Comparison of ENCODE assay signal across 2 cellular contexts in the genomic region with DNA sequence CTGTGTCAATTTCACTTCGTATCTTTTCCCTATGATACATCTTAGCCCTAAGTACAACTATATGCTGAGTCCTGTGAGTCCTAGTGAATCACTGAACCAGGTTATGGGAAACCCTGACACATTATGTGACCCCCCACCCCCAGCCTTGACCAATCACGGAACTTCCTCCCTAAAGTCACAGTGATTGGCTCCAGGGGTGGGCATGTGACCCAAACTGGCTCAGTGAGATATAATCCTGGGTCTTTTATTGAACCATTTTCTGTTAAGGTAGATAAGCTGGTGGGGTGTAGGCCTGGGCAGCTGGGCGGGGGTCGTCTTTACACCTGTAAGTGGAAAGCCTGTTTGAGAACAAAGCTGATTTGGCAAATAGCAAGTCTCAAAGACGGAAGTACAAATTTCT.
TF ChIP-seq lines count a peak whose summit lies in the region.

No MANE protein-coding gene starts in this region.

TF ChIP-seq in A549, 52 proteins besides CTCF, POLR2A, EP300 and RAD21:
- TF ChIP-seq ZFP36 (IDR thresholded peaks at IDR 0.05; ENCODE audit: borderline replicate concordance, partially characterized antibody) = no peak
- TF ChIP-seq NFE2L2 (conservative IDR thresholded peaks at IDR 0.05; ENCODE audit: low read length) = no peak
- TF ChIP-seq BHLHE40 (IDR thresholded peaks at IDR 0.05; ENCODE audit: low read depth, low read length) = no peak
- TF ChIP-seq HEYL (CRISPR knock-in tag; IDR thresholded peaks at IDR 0.05) = no peak
- TF ChIP-seq RFX5 (IDR thresholded peaks at IDR 0.05) = no peak
- no peak for TF ChIP-seq EHMT2 (IDR thresholded peaks at IDR 0.05; ENCODE audit: low read depth)
- no peak for TF ChIP-seq FOXS1 (CRISPR knock-in tag; IDR thresholded peaks at IDR 0.05)
- TF ChIP-seq TP53 (CRISPR knock-in tag; IDR thresholded peaks at IDR 0.05) = no peak
- no peak for TF ChIP-seq HOXA7 (CRISPR knock-in tag; IDR thresholded peaks at IDR 0.05)
- no peak for TF ChIP-seq KDM1A (IDR thresholded peaks at IDR 0.05; ENCODE audit: low read depth)
- TF ChIP-seq SMC3 (IDR thresholded peaks at IDR 0.05) = no peak
- TF ChIP-seq CEBPB (IDR thresholded peaks at IDR 0.05) = no peak
- no peak for TF ChIP-seq RCOR1 (IDR thresholded peaks at IDR 0.05; ENCODE audit: low read depth, low read length)

TF ChIP-seq in K562, 482 proteins besides CTCF, POLR2A, EP300 and RAD21:
- no peak for TF ChIP-seq KLF13 (tag; IDR thresholded peaks at IDR 0.05; ENCODE audit: borderline replicate concordance, low read depth)
- TF ChIP-seq NR3C1 (CRISPR knock-in tag; IDR thresholded peaks at IDR 0.05) = no peak
- TF ChIP-seq RAD51 (IDR thresholded peaks at IDR 0.05; ENCODE audit: borderline replicate concordance, low read depth) = 0 out of 2 replicates have a peak, but pooled peaks have one; percentile 13
- TF ChIP-seq, protein P1, sequence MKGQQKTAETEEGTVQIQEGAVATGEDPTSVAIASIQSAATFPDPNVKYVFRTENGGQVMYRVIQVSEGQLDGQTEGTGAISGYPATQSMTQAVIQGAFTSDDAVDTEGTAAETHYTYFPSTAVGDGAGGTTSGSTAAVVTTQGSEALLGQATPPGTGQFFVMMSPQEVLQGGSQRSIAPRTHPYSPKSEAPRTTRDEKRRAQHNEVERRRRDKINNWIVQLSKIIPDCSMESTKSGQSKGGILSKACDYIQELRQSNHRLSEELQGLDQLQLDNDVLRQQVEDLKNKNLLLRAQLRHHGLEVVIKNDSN (CRISPR knock-in tag; IDR thresholded peaks at IDR 0.05) = no peak
- TF ChIP-seq USF2 (CRISPR knock-in tag; IDR thresholded peaks at IDR 0.05) = peak; percentile 46; the same call in 1 of the 2 replicates
TF ChIP-seq in K562: peak in this region for 2.
